Comparison of ENCODE assay signal across 14 cellular contexts in genomic region chr5:83265318-83265717, GRCh38.
DNase-seq lines count a peak whose midpoint lies in the region; ATAC-seq, FAIRE-seq and TF ChIP-seq lines count a peak whose summit lies in the region.
"Had no signal": no experiment of that assay in that cellular context is flagged by ENCODE, and none has a peak within 500 bp of the region (broad histone marks: within the 10 kb centered on the region; RNA-seq: fewer than 3 reads in every experiment).

No MANE protein-coding gene starts in this region.

- no peak for TF ChIP-seq EP300 in HepG2 (IDR thresholded peaks at IDR 0.05; ENCODE audit: low read depth in 2 of 2, low read length in 2 of 2)
- TF ChIP-seq EP300 in HepG2 (CRISPR knock-in tag; IDR thresholded peaks at IDR 0.05; ENCODE audit: borderline replicate concordance) = no peak

- no peaks in the 10 kb centered on the region for H3F3A ChIP-seq in GM23338 (replicated peaks; ENCODE audit: low read depth)

- TF ChIP-seq POLR2A in HepG2 (IDR thresholded peaks at IDR 0.05; ENCODE audit: insufficient read depth in 1 of 2, low read depth in 2 of 2, low read length in 2 of 2) (no peak), spleen (IDR thresholded peaks at IDR 0.05) (no peak)

- peaks cover 6% of the 10 kb centered on the region; the same call in 1 of the 2 replicates for H3K4me1 ChIP-seq in HepG2 (ENCODE audit: insufficient read depth, low read length)
- H3K4me1 ChIP-seq in spleen = no peaks in the 10 kb centered on the region
- H3K4me1 ChIP-seq in GM23338 (ENCODE audit: insufficient read depth) = no peaks in the 10 kb centered on the region

- POLR2A ChIA-PET in HepG2 (lab: Yijun Ruan, JAX) = no interaction called here

- H4K20me1 ChIP-seq in HepG2 (ENCODE audit: insufficient read depth, low read length) = no peaks in the 10 kb centered on the region
- H4K20me1 ChIP-seq in GM23338 (replicated peaks; ENCODE audit: insufficient read depth) = no peaks in the 10 kb centered on the region

- no peaks in the 10 kb centered on the region for H3K27me3 Mint-ChIP-seq in GM23338 (ENCODE audit: insufficient read depth, low read depth, poor library complexity)
- H3K27me3 Mint-ChIP-seq: activated CD4-positive, alpha-beta T cell treated with anti-CD3 and anti-CD28 coated beads, Interleukin-2, amount 10 ng/mL, durations not matched to agents 24 days and 14 days; activated naive CD4-positive, alpha-beta T cell treated with anti-CD3 and anti-CD28 coated beads, Interleukin-2, amount 10 ng/mL, durations not matched to agents 7 days and 5 days; CD4-positive, CD25-positive, alpha-beta regulatory T cell had no signal

- H3K4me1 Mint-ChIP-seq in GM23338 = no peaks in the 10 kb centered on the region
- H3K4me1 Mint-ChIP-seq: activated CD4-positive, alpha-beta T cell treated with anti-CD3 and anti-CD28 coated beads, Interleukin-2, amount 10 ng/mL, durations not matched to agents 24 days and 14 days; activated naive CD4-positive, alpha-beta T cell treated with anti-CD3 and anti-CD28 coated beads, Interleukin-2, amount 10 ng/mL, durations not matched to agents 7 days and 5 days; CD4-positive, CD25-positive, alpha-beta regulatory T cell had no signal

- CTCF ChIA-PET in HepG2 (lab: Yijun Ruan, JAX; ENCODE audit: low intra/inter-chr PET ratio, low total read pairs) = no interaction called here

- ATAC-seq in HepG2 = no peak
- ATAC-seq in GM18520 (IDR thresholded peaks at IDR 0.05; ENCODE audit: unreplicated experiment) = no peak
- ATAC-seq in GM23338 = no peak
- no peak for ATAC-seq in GM21367 (IDR thresholded peaks at IDR 0.05; ENCODE audit: unreplicated experiment)
- ATAC-seq: heart left ventricle had no signal

- 32% methylated on average over 2 of the region's 2 CpGs for WGBS in HepG2 (ENCODE audit: low lambda C conversion rate)
- 56 to 74% (median 65%) methylated on average over 2 of the region's 2 CpGs for WGBS in spleen, 5 donors

- no peaks in the 10 kb centered on the region; the same call in 2 of the 3 replicates for H3K36me3 Mint-ChIP-seq in GM23338 (ENCODE audit: low read depth)

- intact Hi-C loops in HepG2 (cut with micrococcal nuclease; ENCODE audit: unreplicated experiment) = no loop called here
- intact Hi-C loops in spleen (cut with DNase I; ENCODE audit: low total_unique reads) = no loop called here

- H3K36me3 ChIP-seq in HepG2 (replicated peaks in 1 of 2; ENCODE audit: control insufficient read depth in 1 of 2, insufficient read depth in 2 of 2, low read length in 2 of 2) (no peaks in the 10 kb centered on the region), spleen (no peaks in the 10 kb centered on the region), GM23338 (ENCODE audit: insufficient read depth) (no peaks in the 10 kb centered on the region)
- H3K36me3 ChIP-seq: heart left ventricle had no signal

- no peak overlapping the region for H3K27ac Mint-ChIP-seq in GM23338
- H3K27ac Mint-ChIP-seq: activated CD4-positive, alpha-beta T cell treated with anti-CD3 and anti-CD28 coated beads, Interleukin-2, amount 10 ng/mL, durations not matched to agents 24 days and 14 days; activated naive CD4-positive, alpha-beta T cell treated with anti-CD3 and anti-CD28 coated beads, Interleukin-2, amount 10 ng/mL, durations not matched to agents 7 days and 5 days; CD4-positive, CD25-positive, alpha-beta regulatory T cell had no signal

- H3K4me3 Mint-ChIP-seq in GM23338 = no peak overlapping the region
- H3K4me3 Mint-ChIP-seq: activated CD4-positive, alpha-beta T cell treated with anti-CD3 and anti-CD28 coated beads, Interleukin-2, amount 10 ng/mL, durations not matched to agents 24 days and 14 days; activated naive CD4-positive, alpha-beta T cell treated with anti-CD3 and anti-CD28 coated beads, Interleukin-2, amount 10 ng/mL, durations not matched to agents 7 days and 5 days; CD4-positive, CD25-positive, alpha-beta regulatory T cell had no signal

- no peak overlapping the region for H2AFZ ChIP-seq in HepG2 (ENCODE audit: low read length)
- H2AFZ ChIP-seq in GM23338 = no peak overlapping the region

- DNase-seq in EL = peak; percentile 25
- peak; percentile 3 for DNase-seq in NCI-H187 treated with DMSO at 0.1 percent for 48 hours (lab: John Stamatoyannopoulos, UW)
- peak; percentile 0 for DNase-seq in T1000 (lab: John Stamatoyannopoulos, UW)
- DNase-seq in HepG2 (ENCODE audit: low spot score) = peak; percentile 33
- DNase-seq in spleen = no peak
- DNase-seq in GM23338 (ENCODE audit: low spot score) = no peak
- DNase-seq: activated CD4-positive, alpha-beta T cell treated with anti-CD3 and anti-CD28 coated beads, Interleukin-2, amount 10 ng/mL, durations not matched to agents 24 days and 14 days; activated naive CD4-positive, alpha-beta T cell treated with anti-CD3 and anti-CD28 coated beads, Interleukin-2, amount 10 ng/mL, durations not matched to agents 7 days and 5 days; CD4-positive, CD25-positive, alpha-beta regulatory T cell; heart left ventricle; midbrain; substantia nigra had no signal

- H3K9ac ChIP-seq in HepG2 (ENCODE audit: insufficient read depth, low read depth, low read length) = no peak overlapping the region

- no peaks in the 10 kb centered on the region for H3K9me2 ChIP-seq in GM23338 (ENCODE audit: insufficient read depth)

- H3K9me3 Mint-ChIP-seq in GM23338 = no peaks in the 10 kb centered on the region
- H3K9me3 Mint-ChIP-seq: activated CD4-positive, alpha-beta T cell treated with anti-CD3 and anti-CD28 coated beads, Interleukin-2, amount 10 ng/mL, durations not matched to agents 24 days and 14 days; activated naive CD4-positive, alpha-beta T cell treated with anti-CD3 and anti-CD28 coated beads, Interleukin-2, amount 10 ng/mL, durations not matched to agents 7 days and 5 days had no signal

- no peak for TF ChIP-seq RAD21 in HepG2 (CRISPR knock-in tag; IDR thresholded peaks at IDR 0.05)

- TF ChIP-seq CTCF in HepG2 (CRISPR knock-in tag; IDR thresholded peaks at IDR 0.05) (no peak), spleen (IDR thresholded peaks at IDR 0.05 in 8 of 11, conservative IDR thresholded peaks at IDR 0.05 in 3 of 11) (no peak), GM23338 (conservative IDR thresholded peaks at IDR 0.05; ENCODE audit: low read depth in 2 of 2) (no peak)

- no peak for FAIRE-seq in HepG2 (lab: Jason Lieb, UNC)

- H3K9me3 ChIP-seq in HepG2 (ENCODE audit: low read length) = no peaks in the 10 kb centered on the region
- H3K9me3 ChIP-seq in spleen = no peaks in the 10 kb centered on the region
- H3K9me3 ChIP-seq: heart left ventricle had no signal

- H3K27ac ChIP-seq in HepG2 (ENCODE audit: extremely low read length, insufficient read depth, low read length) (no peak overlapping the region), spleen (no peak overlapping the region), GM23338 (ENCODE audit: low read depth) (no peak overlapping the region)
- H3K27ac ChIP-seq: heart left ventricle had no signal

- no TSS peak for BruUV-seq in HepG2 (replicated peaks; lab: Mats Ljungman, UMichigan)

- no peaks in the 10 kb centered on the region for H3K79me2 ChIP-seq in HepG2 (ENCODE audit: insufficient read depth, low read length)
- no peaks in the 10 kb centered on the region for H3K79me2 ChIP-seq in GM23338 (replicated peaks; ENCODE audit: insufficient read depth)

- no peak overlapping the region for H3K4me3 ChIP-seq in HepG2 (replicated peaks in 1 of 3; ENCODE audit: insufficient read depth in 1 of 3, low read depth in 2 of 3, low read length in 3 of 3)
- no peak overlapping the region for H3K4me3 ChIP-seq in spleen
- no peak overlapping the region for H3K4me3 ChIP-seq in GM23338
- H3K4me3 ChIP-seq: heart left ventricle had no signal

- no peak overlapping the region for H3K4me2 ChIP-seq in HepG2 (ENCODE audit: low read depth, low read length)
- H3K4me2 ChIP-seq in GM23338 = no peak overlapping the region

- in situ Hi-C loops in HepG2 (cut with HindIII; ENCODE audit: extremely low pct_ligation_motif_present, low pct_unique_long_range_greater_than_20kb) = no loop called here

- H3K27me3 ChIP-seq in HepG2 (ENCODE audit: control insufficient read depth in 1 of 2, insufficient read depth in 2 of 2, low read length in 2 of 2) (no peaks in the 10 kb centered on the region), spleen (replicated peaks in 1 of 7) (no peaks in the 10 kb centered on the region), GM23338 (ENCODE audit: insufficient read depth) (no peaks in the 10 kb centered on the region)
- H3K27me3 ChIP-seq: heart left ventricle had no signal

TF ChIP-seq in HepG2, 621 proteins besides CTCF, POLR2A, EP300 and RAD21:
- peak; percentile 37; the same call in 1 of the 2 replicates for TF ChIP-seq FOXA3 (CRISPR knock-in tag; IDR thresholded peaks at IDR 0.05)
- no peak for TF ChIP-seq ZNF567 (CRISPR knock-in tag; IDR thresholded peaks at IDR 0.05; ENCODE audit: borderline replicate concordance)

TF ChIP-seq in GM23338, 12 proteins besides CTCF, POLR2A, EP300 and RAD21 (continues in another document):
- no peak for TF ChIP-seq EZH2 (IDR thresholded peaks at IDR 0.05; ENCODE audit: low read depth, unreplicated experiment)
- TF ChIP-seq NANOG (IDR thresholded peaks at IDR 0.05; ENCODE audit: borderline replicate concordance) = no peak
- TF ChIP-seq REST (IDR thresholded peaks at IDR 0.05; ENCODE audit: unreplicated experiment) = no peak
- no peak for TF ChIP-seq POLR2AphosphoS5 (IDR thresholded peaks at IDR 0.05; ENCODE audit: low read depth)

Comparison
In these comparisons a context has a peak if more than half of its experiments do, and no peak if none do; other contexts are left out.
1. DNase-seq: peak in EL (single experiment), NCI-H187 treated with DMSO at 0.1 percent for 48 hours (single experiment), T1000 (single experiment) and HepG2 (single experiment); none in spleen (single experiment) and GM23338 (single experiment).